Comparison of ENCODE assay signal across 19 cellular contexts in the genomic region with DNA sequence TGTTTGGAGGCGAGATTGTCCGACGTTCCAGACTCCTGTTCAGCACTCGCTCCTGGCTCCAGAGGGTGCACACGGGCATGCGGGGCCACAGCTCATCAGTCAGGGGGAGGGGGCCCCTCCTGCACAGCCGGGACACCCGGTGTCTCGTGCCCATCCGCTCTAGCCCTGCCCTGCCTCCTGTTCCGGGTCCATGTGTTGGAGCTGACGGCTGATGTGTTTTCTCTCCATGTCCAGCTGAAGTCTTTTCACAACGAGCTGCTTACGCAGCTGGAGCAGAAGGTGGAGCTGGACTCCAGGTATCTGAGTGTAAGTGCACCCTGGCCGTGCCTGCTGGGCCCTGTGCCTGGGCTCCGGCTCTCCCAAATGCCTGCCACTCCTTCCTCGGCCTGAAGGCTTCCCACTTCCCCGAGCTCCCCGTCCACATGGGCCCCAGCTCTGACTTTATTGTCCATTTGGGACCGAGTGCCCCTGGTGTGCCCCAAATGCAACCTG. TPM values are rescaled to one million over a fixed set of nuclear protein-coding genes. Genes with fewer than 3 reads are reported as not detected.
DNase-seq lines count a peak whose midpoint lies in the region; TF ChIP-seq lines count a peak whose summit lies in the region.
"Had no signal": no experiment of that assay in that cellular context is flagged by ENCODE, and none has a peak within 500 bp of the region (broad histone marks: within the 10 kb centered on the region; RNA-seq: fewer than 3 reads in every experiment).

No MANE protein-coding gene starts in this region.

- DNase-seq in DMS53 (lab: John Stamatoyannopoulos, UW) (peak; percentile 30), DMS53 treated with DMSO at 0.1 percent for 48 hours (lab: John Stamatoyannopoulos, UW; ENCODE audit: unreplicated experiment) (no peak), dorsolateral prefrontal cortex (no peak), substantia nigra (lab: John Stamatoyannopoulos, UW) (no peak), GM13977 (ENCODE audit: low spot score) (no peak), middle frontal gyrus (ENCODE audit: extremely low spot score, low spot score) (no peak)
- no peak for DNase-seq in stimulated activated CD4-positive, alpha-beta T cell treated with anti-CD3 and anti-CD28 coated beads, Interleukin-12 subunit alpha, Interleukin-12 subunit beta, amount 100 ng/mL, for 4 hours
- DNase-seq: 8988T; CD8-positive, alpha-beta T cell; DND-41; KG1; NCI-H146; NCI-H2081; NCI-H510A treated with DMSO at 0.1 percent for 48 hours; NCI-H82; SHP77; SK-N-SH had no signal

- no peaks in the 10 kb centered on the region for H3K9me3 ChIP-seq in mucosa of stomach (ENCODE audit: control insufficient read depth, low read length)
- H3K9me3 ChIP-seq: SK-N-SH had no signal

- H3K4me1 ChIP-seq in mucosa of stomach (ENCODE audit: control insufficient read depth, insufficient read depth, low read length) = peaks cover 92% of the 10 kb centered on the region

- peak overlapping the region in 52 of 59 donors; percentile 3 to 86 (median 76) for H3K27ac ChIP-seq in dorsolateral prefrontal cortex
- no peak overlapping the region for H3K27ac ChIP-seq in substantia nigra (ENCODE audit: low read depth, low read length, poor library complexity, severe bottlenecking)

- in situ Hi-C loops in GM13977 (cut with MboI; ENCODE audit: low pct_unique_long_range_greater_than_20kb, low sequenced_read_pairs, unreplicated experiment) = no loop called here

- H3K36me3 ChIP-seq in mucosa of stomach (ENCODE audit: control insufficient read depth, insufficient read depth, low read length) = peaks cover 8% of the 10 kb centered on the region

- H3K27me3 ChIP-seq in dorsolateral prefrontal cortex = no peaks in the 10 kb centered on the region
- no peaks in the 10 kb centered on the region for H3K27me3 ChIP-seq in mucosa of stomach (ENCODE audit: control insufficient read depth, insufficient read depth, low read length)

- H3K9ac ChIP-seq in mucosa of stomach (ENCODE audit: low read length) = peak overlapping the region; percentile 13
- H3K9ac ChIP-seq: SK-N-SH had no signal

- intact Hi-C loops in dorsolateral prefrontal cortex (cut with DNase I) = no loop called here

- H3K4me3 ChIP-seq in dorsolateral prefrontal cortex (no peak overlapping the region), mucosa of stomach (ENCODE audit: low read length) (no peak overlapping the region)
- H3K4me3 ChIP-seq: GM23338 had no signal

- TF ChIP-seq CTCF in dorsolateral prefrontal cortex (IDR thresholded peaks at IDR 0.05 in 54 of 56, conservative IDR thresholded peaks at IDR 0.05 in 2 of 56; ENCODE audit: low read depth in 1 of 56, partially characterized antibody in 56 of 56) (no peak), GM13977 (IDR thresholded peaks at IDR 0.05; ENCODE audit: extremely low read depth, insufficient read depth, missing control alignments) (no peak)

RNA-seq across cellular contexts. Expression of a gene that starts 50.5 kb away (rescaled TPM):
- 100 to 1,000 TPM; 104 to 353 (median 235) TPM for total RNA-seq in dorsolateral prefrontal cortex
